In genomic region chr16:29143739-29144669, GRCh38 we compare ENCODE assay signal across 7 cellular contexts.
DNase-seq lines count a peak whose midpoint lies in the region; ATAC-seq, FAIRE-seq and TF ChIP-seq lines count a peak whose summit lies in the region.
"Not testable (repeated sequence)": the region's sequence is repeated elsewhere in the genome, so short reads cannot be mapped to it uniquely, and the experiment has no call there.

No MANE protein-coding gene starts in this region.

- not testable (repeated sequence) for H4K20me1 ChIP-seq in mammary epithelial cell (ENCODE audit: insufficient read depth, low read length); HepG2 (ENCODE audit: insufficient read depth, low read length)

- POLR2A ChIA-PET in HEK293 (lab: Yijun Ruan, JAX); HepG2 (lab: Yijun Ruan, JAX): not testable (repeated sequence)

- peak overlapping the region; percentile 9 for H3K4me2 ChIP-seq in mammary epithelial cell (ENCODE audit: insufficient read depth, low read depth, low read length)
- not testable (repeated sequence) for H3K4me2 ChIP-seq in HepG2 (ENCODE audit: low read depth, low read length)

- TF ChIP-seq EP300 in HepG2 (IDR thresholded peaks at IDR 0.05; ENCODE audit: low read depth in 2 of 2, low read length in 2 of 2); HepG2 (CRISPR knock-in tag; IDR thresholded peaks at IDR 0.05; ENCODE audit: borderline replicate concordance): not testable (repeated sequence)

- H3K4me1 ChIP-seq in HEK293 (ENCODE audit: control insufficient read depth, insufficient read depth, low read length); heart right ventricle: not testable (repeated sequence)
- H3K4me1 ChIP-seq in mammary epithelial cell (ENCODE audit: insufficient read depth, low read length) (peaks cover 13% of the 10 kb centered on the region), HepG2 (ENCODE audit: insufficient read depth, low read length) (peaks cover 16% of the 10 kb centered on the region)

- not testable (repeated sequence) for H3K79me2 ChIP-seq in mammary epithelial cell (ENCODE audit: insufficient read depth, low read length); HepG2 (ENCODE audit: insufficient read depth, low read length)

- H2AFZ ChIP-seq in mammary epithelial cell (ENCODE audit: low read depth, low read length), result peak overlapping the region; percentile 62
- H2AFZ ChIP-seq in HepG2 (ENCODE audit: low read length), result not testable (repeated sequence)

- H3K27ac ChIP-seq in HEK293 (ENCODE audit: extremely low read depth, low read depth, low read length); mammary epithelial cell (ENCODE audit: insufficient read depth, low read depth, low read length); heart right ventricle; HepG2 (ENCODE audit: extremely low read length, insufficient read depth, low read length): not testable (repeated sequence)

- in situ Hi-C loops in mammary epithelial cell (cut with MboI; ENCODE audit: low sequenced_read_pairs in 2 of 2); HepG2 (cut with HindIII; ENCODE audit: extremely low pct_ligation_motif_present, low pct_unique_long_range_greater_than_20kb): not testable (repeated sequence)

- not testable (repeated sequence) for DNase-seq in mammary epithelial cell; heart right ventricle; HepG2 (ENCODE audit: low spot score)
- DNase-seq in occipital lobe (lab: John Stamatoyannopoulos, UW) (peak; percentile 21), superior temporal gyrus (ENCODE audit: extremely low spot score) (peak; percentile 60)

- not testable (repeated sequence) for H3K36me3 ChIP-seq in HEK293 (ENCODE audit: control insufficient read depth in 2 of 2, insufficient read depth in 1 of 2, low read length in 2 of 2); mammary epithelial cell (ENCODE audit: insufficient read depth, low read length); heart right ventricle; HepG2 (replicated peaks in 1 of 2; ENCODE audit: control insufficient read depth in 1 of 2, insufficient read depth in 2 of 2, low read length in 2 of 2)

- H3K9me3 ChIP-seq in HEK293 (ENCODE audit: control insufficient read depth, insufficient read depth, low read depth, low read length); mammary epithelial cell (replicated peaks; ENCODE audit: insufficient read depth, low read length); heart right ventricle; HepG2 (ENCODE audit: low read length): not testable (repeated sequence)

- not testable (repeated sequence) for TF ChIP-seq POLR2A in HepG2 (IDR thresholded peaks at IDR 0.05; ENCODE audit: insufficient read depth in 1 of 2, low read depth in 2 of 2, low read length in 2 of 2)

- not testable (repeated sequence) for BruUV-seq in mammary epithelial cell (replicated peaks; lab: Mats Ljungman, UMichigan); HepG2 (replicated peaks; lab: Mats Ljungman, UMichigan)

- not testable (repeated sequence) for H3K9ac ChIP-seq in mammary epithelial cell (ENCODE audit: insufficient read depth, low read length); HepG2 (ENCODE audit: insufficient read depth, low read depth, low read length)

- not testable (repeated sequence) for H3K4me3 ChIP-seq in HEK293 (ENCODE audit: low read depth, low read length); mammary epithelial cell (replicated peaks in 1 of 3; ENCODE audit: insufficient read depth in 1 of 3, low read depth in 2 of 3, low read length in 3 of 3); heart right ventricle; HepG2 (replicated peaks in 1 of 3; ENCODE audit: insufficient read depth in 1 of 3, low read depth in 2 of 3, low read length in 3 of 3)

- not testable (repeated sequence) for TF ChIP-seq CTCF in HEK293 (tag by site-specific recombination; IDR thresholded peaks at IDR 0.05); mammary epithelial cell (conservative IDR thresholded peaks at IDR 0.05 in 1 of 2, IDR thresholded peaks at IDR 0.05 in 1 of 2; ENCODE audit: extremely low read depth in 1 of 2, insufficient read depth in 1 of 2, low read depth in 1 of 2, low read length in 2 of 2); heart right ventricle (IDR thresholded peaks at IDR 0.05); HepG2 (CRISPR knock-in tag; IDR thresholded peaks at IDR 0.05)

- dilution Hi-C loops in mammary epithelial cell (cut with HindIII; ENCODE audit: low sequenced_read_pairs), result not testable (repeated sequence)

- FAIRE-seq in HepG2 (lab: Jason Lieb, UNC), result not testable (repeated sequence)

- 78% methylated on average over 12 of the region's 23 CpGs for WGBS in mammary epithelial cell (ENCODE audit: low coverage, missing lambda C conversion rate)
- 84 to 89% methylated on average over 19 to 20 of the region's 23 CpGs for WGBS in heart right ventricle, 2 donors
- WGBS in HepG2 (ENCODE audit: low lambda C conversion rate), result 53% methylated on average over 12 of the region's 23 CpGs

- ATAC-seq in esophagus mucosa, result peak; percentile 8
- peak in 6 of 8 donors; percentile 15 to 54 (median 24) for ATAC-seq in heart right ventricle
- peak; percentile 46 for ATAC-seq in HepG2

- intact Hi-C loops in mammary epithelial cell (cut with micrococcal nuclease); heart right ventricle (cut with DNase I); HepG2 (cut with micrococcal nuclease; ENCODE audit: unreplicated experiment): not testable (repeated sequence)

- CTCF ChIA-PET in HEK293 (lab: Yijun Ruan, JAX); mammary epithelial cell (lab: Charles Lee; ENCODE audit: low non-redundant PET); HepG2 (lab: Yijun Ruan, JAX; ENCODE audit: low intra/inter-chr PET ratio, low total read pairs): not testable (repeated sequence)

- not testable (repeated sequence) for TF ChIP-seq RAD21 in HepG2 (CRISPR knock-in tag; IDR thresholded peaks at IDR 0.05)

- H3K27me3 ChIP-seq in mammary epithelial cell (ENCODE audit: insufficient read depth, low read length); heart right ventricle; HepG2 (ENCODE audit: control insufficient read depth in 1 of 2, insufficient read depth in 2 of 2, low read length in 2 of 2): not testable (repeated sequence)

TF ChIP-seq in HEK293, 187 proteins besides CTCF, POLR2A, EP300 and RAD21:
- TF ChIP-seq ZNF23 (tag by site-specific recombination; IDR thresholded peaks at IDR 0.05; ENCODE audit: borderline replicate concordance), result peak; percentile 58; the same call in 1 of the 2 replicates

TF ChIP-seq in HepG2, 621 proteins besides CTCF, POLR2A, EP300 and RAD21:
- TF ChIP-seq, protein P1, sequence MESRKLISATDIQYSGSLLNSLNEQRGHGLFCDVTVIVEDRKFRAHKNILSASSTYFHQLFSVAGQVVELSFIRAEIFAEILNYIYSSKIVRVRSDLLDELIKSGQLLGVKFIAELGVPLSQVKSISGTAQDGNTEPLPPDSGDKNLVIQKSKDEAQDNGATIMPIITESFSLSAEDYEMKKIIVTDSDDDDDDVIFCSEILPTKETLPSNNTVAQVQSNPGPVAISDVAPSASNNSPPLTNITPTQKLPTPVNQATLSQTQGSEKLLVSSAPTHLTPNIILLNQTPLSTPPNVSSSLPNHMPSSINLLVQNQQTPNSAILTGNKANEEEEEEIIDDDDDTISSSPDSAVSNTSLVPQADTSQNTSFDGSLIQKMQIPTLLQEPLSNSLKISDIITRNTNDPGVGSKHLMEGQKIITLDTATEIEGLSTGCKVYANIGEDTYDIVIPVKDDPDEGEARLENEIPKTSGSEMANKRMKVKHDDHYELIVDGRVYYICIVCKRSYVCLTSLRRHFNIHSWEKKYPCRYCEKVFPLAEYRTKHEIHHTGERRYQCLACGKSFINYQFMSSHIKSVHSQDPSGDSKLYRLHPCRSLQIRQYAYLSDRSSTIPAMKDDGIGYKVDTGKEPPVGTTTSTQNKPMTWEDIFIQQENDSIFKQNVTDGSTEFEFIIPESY (CRISPR knock-in tag; IDR thresholded peaks at IDR 0.05), result peak; percentile 77; the same call in 1 of the 2 replicates
TF ChIP-seq in HepG2: peak in this region for 1; not testable (repeated sequence) for 620.
